In the genomic region with DNA sequence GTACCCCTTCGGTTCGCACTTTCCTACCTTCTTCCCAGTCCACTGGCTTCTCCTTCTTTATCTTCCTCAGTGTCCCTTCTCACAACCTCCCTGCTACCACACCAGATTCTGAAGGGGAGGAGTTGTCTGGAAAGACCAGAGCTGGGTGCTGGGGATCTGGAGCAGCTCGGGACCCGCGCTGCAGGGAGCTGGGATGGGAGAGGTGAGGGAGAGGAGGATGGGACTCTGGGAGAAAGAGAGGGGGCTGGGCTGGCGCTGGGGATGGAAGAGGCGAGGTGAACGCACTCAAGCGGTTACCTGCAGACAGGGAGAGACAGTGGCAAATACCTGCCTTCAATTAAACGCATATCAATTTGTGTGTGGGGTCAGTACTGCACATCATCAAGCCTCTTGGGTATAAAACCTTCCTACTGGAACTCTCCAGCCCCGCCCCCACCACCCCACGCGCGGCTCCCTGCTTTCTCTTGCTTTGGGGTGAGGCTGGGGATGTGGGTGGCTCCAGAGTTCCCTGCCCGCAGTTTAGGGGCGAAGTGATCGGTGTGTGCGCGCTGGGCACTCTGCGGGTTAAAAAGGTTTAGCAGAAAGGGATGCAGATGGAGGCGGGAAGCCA, we compare ENCODE assay signal across 1 cellular context.
TF ChIP-seq lines count a peak whose summit lies in the region.

No MANE protein-coding gene starts in this region.

TF ChIP-seq in HepG2, 621 proteins besides CTCF, POLR2A, EP300 and RAD21 (continued from another document):
- TF ChIP-seq, protein P1, sequence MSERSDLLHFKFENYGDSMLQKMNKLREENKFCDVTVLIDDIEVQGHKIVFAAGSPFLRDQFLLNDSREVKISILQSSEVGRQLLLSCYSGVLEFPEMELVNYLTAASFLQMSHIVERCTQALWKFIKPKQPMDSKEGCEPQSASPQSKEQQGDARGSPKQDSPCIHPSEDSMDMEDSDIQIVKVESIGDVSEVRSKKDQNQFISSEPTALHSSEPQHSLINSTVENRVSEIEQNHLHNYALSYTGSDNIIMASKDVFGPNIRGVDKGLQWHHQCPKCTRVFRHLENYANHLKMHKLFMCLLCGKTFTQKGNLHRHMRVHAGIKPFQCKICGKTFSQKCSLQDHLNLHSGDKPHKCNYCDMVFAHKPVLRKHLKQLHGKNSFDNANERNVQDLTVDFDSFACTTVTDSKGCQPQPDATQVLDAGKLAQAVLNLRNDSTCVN (CRISPR knock-in tag; IDR thresholded peaks at IDR 0.05; ENCODE audit: borderline replicate concordance), result no peak
- TF ChIP-seq, protein P2, sequence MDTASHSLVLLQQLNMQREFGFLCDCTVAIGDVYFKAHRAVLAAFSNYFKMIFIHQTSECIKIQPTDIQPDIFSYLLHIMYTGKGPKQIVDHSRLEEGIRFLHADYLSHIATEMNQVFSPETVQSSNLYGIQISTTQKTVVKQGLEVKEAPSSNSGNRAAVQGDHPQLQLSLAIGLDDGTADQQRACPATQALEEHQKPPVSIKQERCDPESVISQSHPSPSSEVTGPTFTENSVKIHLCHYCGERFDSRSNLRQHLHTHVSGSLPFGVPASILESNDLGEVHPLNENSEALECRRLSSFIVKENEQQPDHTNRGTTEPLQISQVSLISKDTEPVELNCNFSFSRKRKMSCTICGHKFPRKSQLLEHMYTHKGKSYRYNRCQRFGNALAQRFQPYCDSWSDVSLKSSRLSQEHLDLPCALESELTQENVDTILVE (CRISPR knock-in tag; IDR thresholded peaks at IDR 0.05), result no peak
- TF ChIP-seq ZNF546 (CRISPR knock-in tag; conservative IDR thresholded peaks at IDR 0.05) (no peak), CREBL2 (CRISPR knock-in tag; IDR thresholded peaks at IDR 0.05; ENCODE audit: borderline replicate concordance) (no peak), ZNF251 (CRISPR knock-in tag; IDR thresholded peaks at IDR 0.05) (no peak), ZNF484 (CRISPR knock-in tag; IDR thresholded peaks at IDR 0.05; ENCODE audit: borderline replicate concordance, low read depth) (no peak), SMAD1 (CRISPR knock-in tag; IDR thresholded peaks at IDR 0.05; ENCODE audit: borderline replicate concordance, low read depth) (no peak)
TF ChIP-seq in HepG2: peak in this region for 0.
